1 cellular context compared by ENCODE assay signal in genomic region chr10:30088178-30088577, GRCh38.
TF ChIP-seq lines count a peak whose summit lies in the region.

No MANE protein-coding gene starts in this region.

TF ChIP-seq in GM23338, 12 proteins besides CTCF, POLR2A, EP300 and RAD21 (continued from another document):
- TF ChIP-seq, protein P1, sequence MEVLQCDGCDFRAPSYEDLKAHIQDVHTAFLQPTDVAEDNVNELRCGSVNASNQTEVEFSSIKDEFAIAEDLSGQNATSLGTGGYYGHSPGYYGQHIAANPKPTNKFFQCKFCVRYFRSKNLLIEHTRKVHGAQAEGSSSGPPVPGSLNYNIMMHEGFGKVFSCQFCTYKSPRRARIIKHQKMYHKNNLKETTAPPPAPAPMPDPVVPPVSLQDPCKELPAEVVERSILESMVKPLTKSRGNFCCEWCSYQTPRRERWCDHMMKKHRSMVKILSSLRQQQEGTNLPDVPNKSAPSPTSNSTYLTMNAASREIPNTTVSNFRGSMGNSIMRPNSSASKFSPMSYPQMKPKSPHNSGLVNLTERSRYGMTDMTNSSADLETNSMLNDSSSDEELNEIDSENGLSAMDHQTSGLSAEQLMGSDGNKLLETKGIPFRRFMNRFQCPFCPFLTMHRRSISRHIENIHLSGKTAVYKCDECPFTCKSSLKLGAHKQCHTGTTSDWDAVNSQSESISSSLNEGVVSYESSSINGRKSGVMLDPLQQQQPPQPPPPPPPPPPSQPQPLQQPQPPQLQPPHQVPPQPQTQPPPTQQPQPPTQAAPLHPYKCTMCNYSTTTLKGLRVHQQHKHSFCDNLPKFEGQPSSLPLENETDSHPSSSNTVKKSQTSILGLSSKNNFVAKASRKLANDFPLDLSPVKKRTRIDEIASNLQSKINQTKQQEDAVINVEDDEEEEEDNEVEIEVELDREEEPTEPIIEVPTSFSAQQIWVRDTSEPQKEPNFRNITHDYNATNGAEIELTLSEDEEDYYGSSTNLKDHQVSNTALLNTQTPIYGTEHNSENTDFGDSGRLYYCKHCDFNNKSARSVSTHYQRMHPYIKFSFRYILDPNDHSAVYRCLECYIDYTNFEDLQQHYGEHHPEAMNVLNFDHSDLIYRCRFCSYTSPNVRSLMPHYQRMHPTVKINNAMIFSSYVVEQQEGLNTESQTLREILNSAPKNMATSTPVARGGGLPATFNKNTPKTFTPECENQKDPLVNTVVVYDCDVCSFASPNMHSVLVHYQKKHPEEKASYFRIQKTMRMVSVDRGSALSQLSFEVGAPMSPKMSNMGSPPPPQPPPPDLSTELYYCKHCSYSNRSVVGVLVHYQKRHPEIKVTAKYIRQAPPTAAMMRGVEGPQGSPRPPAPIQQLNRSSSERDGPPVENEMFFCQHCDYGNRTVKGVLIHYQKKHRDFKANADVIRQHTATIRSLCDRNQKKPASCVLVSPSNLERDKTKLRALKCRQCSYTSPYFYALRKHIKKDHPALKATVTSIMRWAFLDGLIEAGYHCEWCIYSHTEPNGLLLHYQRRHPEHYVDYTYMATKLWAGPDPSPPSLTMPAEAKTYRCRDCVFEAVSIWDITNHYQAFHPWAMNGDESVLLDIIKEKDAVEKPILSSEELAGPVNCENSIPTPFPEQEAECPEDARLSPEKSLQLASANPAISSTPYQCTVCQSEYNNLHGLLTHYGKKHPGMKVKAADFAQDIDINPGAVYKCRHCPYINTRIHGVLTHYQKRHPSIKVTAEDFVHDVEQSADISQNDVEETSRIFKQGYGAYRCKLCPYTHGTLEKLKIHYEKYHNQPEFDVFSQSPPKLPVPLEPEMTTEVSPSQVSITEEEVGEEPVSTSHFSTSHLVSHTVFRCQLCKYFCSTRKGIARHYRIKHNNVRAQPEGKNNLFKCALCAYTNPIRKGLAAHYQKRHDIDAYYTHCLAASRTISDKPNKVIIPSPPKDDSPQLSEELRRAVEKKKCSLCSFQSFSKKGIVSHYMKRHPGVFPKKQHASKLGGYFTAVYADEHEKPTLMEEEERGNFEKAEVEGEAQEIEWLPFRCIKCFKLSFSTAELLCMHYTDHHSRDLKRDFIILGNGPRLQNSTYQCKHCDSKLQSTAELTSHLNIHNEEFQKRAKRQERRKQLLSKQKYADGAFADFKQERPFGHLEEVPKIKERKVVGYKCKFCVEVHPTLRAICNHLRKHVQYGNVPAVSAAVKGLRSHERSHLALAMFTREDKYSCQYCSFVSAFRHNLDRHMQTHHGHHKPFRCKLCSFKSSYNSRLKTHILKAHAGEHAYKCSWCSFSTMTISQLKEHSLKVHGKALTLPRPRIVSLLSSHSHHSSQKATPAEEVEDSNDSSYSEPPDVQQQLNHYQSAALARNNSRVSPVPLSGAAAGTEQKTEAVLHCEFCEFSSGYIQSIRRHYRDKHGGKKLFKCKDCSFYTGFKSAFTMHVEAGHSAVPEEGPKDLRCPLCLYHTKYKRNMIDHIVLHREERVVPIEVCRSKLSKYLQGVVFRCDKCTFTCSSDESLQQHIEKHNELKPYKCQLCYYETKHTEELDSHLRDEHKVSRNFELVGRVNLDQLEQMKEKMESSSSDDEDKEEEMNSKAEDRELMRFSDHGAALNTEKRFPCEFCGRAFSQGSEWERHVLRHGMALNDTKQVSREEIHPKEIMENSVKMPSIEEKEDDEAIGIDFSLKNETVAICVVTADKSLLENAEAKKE (CRISPR knock-in tag; IDR thresholded peaks at IDR 0.05): no peak
- no peak for TF ChIP-seq EZH2 (IDR thresholded peaks at IDR 0.05; ENCODE audit: low read depth, unreplicated experiment)
- TF ChIP-seq EZH2phosphoT487 (IDR thresholded peaks at IDR 0.05; ENCODE audit: unreplicated experiment): no peak
TF ChIP-seq in GM23338: peak in this region for 0.
